In the genomic region with DNA sequence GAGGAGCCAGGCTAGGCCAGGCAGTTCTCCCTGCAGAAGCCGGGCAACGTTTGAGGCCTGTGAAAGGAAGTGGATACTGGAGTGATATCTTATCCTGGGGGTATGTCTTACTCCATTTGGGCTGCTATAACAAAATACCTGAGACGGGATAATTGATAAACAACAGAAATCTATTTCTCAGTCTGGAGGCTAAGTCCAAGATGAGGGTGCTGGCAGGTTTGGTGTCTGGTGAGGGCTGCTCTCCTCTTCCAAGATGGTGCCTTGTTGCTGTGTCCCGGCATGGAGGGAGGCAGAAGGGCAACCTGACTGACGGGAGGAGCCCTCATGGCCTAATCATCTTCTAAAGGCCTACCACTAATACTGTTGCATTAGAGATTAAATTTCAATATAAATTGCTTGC, we compare ENCODE assay signal across 18 cellular contexts.
"Had no signal": no experiment of that assay in that cellular context is flagged by ENCODE, and none has a peak within 500 bp of the region (broad histone marks: within the 10 kb centered on the region; RNA-seq: fewer than 3 reads in every experiment).

No MANE protein-coding gene starts in this region.

- H3K36me3 ChIP-seq: left lung, lower lobe of right lung, neutrophil, ovary, suprapubic skin, thyroid gland, upper lobe of right lung, vagina had no signal

- H3K9me3 ChIP-seq: left lung, lower lobe of right lung, neutrophil, ovary, suprapubic skin, thyroid gland, upper lobe of right lung, vagina had no signal

- ATAC-seq: effector memory CD8-positive, alpha-beta T cell; foreskin keratinocyte; left lung; right cardiac atrium had no signal

- H3K4me1 Mint-ChIP-seq: immature natural killer cell, memory B cell had no signal

- H3K27me3 ChIP-seq: foreskin keratinocyte, left lung, neutrophil, ovary, suprapubic skin, thyroid gland, upper lobe of right lung, vagina had no signal

- H3K27ac Mint-ChIP-seq: effector memory CD8-positive, alpha-beta T cell; memory B cell; nephron progenitor cell had no signal

- H3K36me3 Mint-ChIP-seq: memory B cell, mesothelial cell of epicardium, naive B cell had no signal

- H3K4me1 ChIP-seq: foreskin keratinocyte, lower lobe of right lung, suprapubic skin, thyroid gland, upper lobe of right lung, vagina had no signal

- H3K27ac ChIP-seq: foreskin keratinocyte, left lung, lower lobe of right lung, neutrophil, ovary, suprapubic skin, thyroid gland, upper lobe of right lung, vagina had no signal

- H3K27me3 Mint-ChIP-seq: effector memory CD8-positive, alpha-beta T cell; memory B cell; naive B cell had no signal

- H3K4me3 ChIP-seq: left lung, lower lobe of right lung, ovary, suprapubic skin, thyroid gland, upper lobe of right lung, vagina had no signal

- DNase-seq: effector memory CD8-positive, alpha-beta T cell; foreskin keratinocyte; immature natural killer cell; left lung; lower lobe of right lung; naive B cell; nephron progenitor cell; ovary; right cardiac atrium; stimulated activated CD4-positive, alpha-beta T cell treated with anti-CD3 and anti-CD28 coated beads, Interleukin-12 subunit alpha, Interleukin-12 subunit beta, amount 100 ng/mL, for 4 hours; stimulated activated naive CD4-positive, alpha-beta T cell treated with Interleukin-2 at 50 U/mL for 16 hours; thyroid gland; upper lobe of right lung had no signal

- H3K9me3 Mint-ChIP-seq: effector memory CD8-positive, alpha-beta T cell; memory B cell; mesothelial cell of epicardium; naive B cell; nephron progenitor cell had no signal

- H3K4me3 Mint-ChIP-seq: effector memory CD8-positive, alpha-beta T cell; immature natural killer cell; memory B cell; mesothelial cell of epicardium; naive B cell; nephron progenitor cell had no signal
